In the genomic region with DNA sequence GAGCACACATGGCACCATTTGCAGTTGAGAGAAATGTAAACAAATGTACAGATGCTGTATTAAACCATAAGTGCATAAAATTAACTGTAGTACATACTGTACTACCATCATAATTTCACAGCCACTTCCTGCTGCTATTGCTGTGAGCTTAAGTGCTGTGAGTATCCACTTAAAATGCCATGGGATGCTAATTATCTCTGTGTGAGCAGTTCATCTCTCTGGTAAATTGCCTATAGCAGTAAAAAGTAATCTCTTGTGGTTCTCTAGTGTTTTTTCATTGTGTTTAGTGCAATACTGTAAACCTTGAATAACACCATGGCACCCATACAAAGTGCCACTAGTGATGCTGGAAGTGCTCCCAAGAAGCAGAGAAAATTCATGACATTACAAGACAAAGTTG, we compare ENCODE assay signal across 18 cellular contexts.
A peak's percentile ranks its signal among the peaks of the same experiment; 100 is the strongest.
DNase-seq lines count a peak whose midpoint lies in the region; ATAC-seq lines count a peak whose summit lies in the region.
"Had no signal": no experiment of that assay in that cellular context is flagged by ENCODE, and none has a peak within 500 bp of the region (broad histone marks: within the 10 kb centered on the region; RNA-seq: fewer than 3 reads in every experiment).

No MANE protein-coding gene starts in this region.

- no peaks in the 10 kb centered on the region for H3K9me3 ChIP-seq in SK-N-MC (ENCODE audit: low read depth, low read length)
- H3K9me3 ChIP-seq: upper lobe of right lung had no signal

- H3K9ac ChIP-seq in SK-N-MC (ENCODE audit: insufficient read length): no peak overlapping the region

- H3K27ac ChIP-seq in SK-N-MC: no peak overlapping the region
- H3K27ac ChIP-seq: foreskin keratinocyte, upper lobe of right lung had no signal

- no peaks in the 10 kb centered on the region for H3K36me3 ChIP-seq in SK-N-MC (ENCODE audit: insufficient read depth, low read length)
- H3K36me3 ChIP-seq: upper lobe of right lung had no signal

- H3K4me3 ChIP-seq in SK-N-MC: peak overlapping the region; percentile 19
- H3K4me3 ChIP-seq: upper lobe of right lung had no signal

- DNase-seq in NCI-H1092 treated with DMSO at 0.1 percent for 48 hours (lab: John Stamatoyannopoulos, UW) (peak; percentile 43), NCI-H1092 (lab: John Stamatoyannopoulos, UW) (no peak), NCI-H1105 treated with DMSO at 0.1 percent for 48 hours (lab: John Stamatoyannopoulos, UW) (peak; percentile 78), NCI-H2107 (lab: John Stamatoyannopoulos, UW) (peak; percentile 9), SK-N-MC (ENCODE audit: low read depth, low spot score) (peak; percentile 99), superior temporal gyrus (ENCODE audit: extremely low spot score) (no peak), C1 segment of cervical spinal cord (lab: John Stamatoyannopoulos, UW) (no peak)
- DNase-seq: 8988T; activated CD4-positive, alpha-beta T cell treated with anti-CD3 and anti-CD28 coated beads, Interleukin-2, amount 50 U/mL, for 48 hours; activated CD8-positive, alpha-beta memory T cell treated with anti-CD3 and anti-CD28 coated beads, Interleukin-2, amount 50 U/mL, for 48 hours; effector memory CD4-positive, alpha-beta T cell; hypothalamus; NCI-H446; posterior cingulate gyrus; upper lobe of right lung had no signal

- ATAC-seq in GM21367 (IDR thresholded peaks at IDR 0.05; ENCODE audit: unreplicated experiment): no peak
- ATAC-seq: foreskin keratinocyte, WTC11 had no signal

Comparison
In these comparisons a context has a peak if more than half of its experiments do, and no peak if none do; other contexts are left out.
1. DNase-seq: peak in NCI-H1092 treated with DMSO at 0.1 percent for 48 hours (single experiment), NCI-H1105 treated with DMSO at 0.1 percent for 48 hours (single experiment), NCI-H2107 (single experiment) and SK-N-MC (single experiment); none in NCI-H1092 (single experiment), superior temporal gyrus (single experiment) and C1 segment of cervical spinal cord (0 of 14).